1 cellular context compared by ENCODE assay signal in the genomic region with DNA sequence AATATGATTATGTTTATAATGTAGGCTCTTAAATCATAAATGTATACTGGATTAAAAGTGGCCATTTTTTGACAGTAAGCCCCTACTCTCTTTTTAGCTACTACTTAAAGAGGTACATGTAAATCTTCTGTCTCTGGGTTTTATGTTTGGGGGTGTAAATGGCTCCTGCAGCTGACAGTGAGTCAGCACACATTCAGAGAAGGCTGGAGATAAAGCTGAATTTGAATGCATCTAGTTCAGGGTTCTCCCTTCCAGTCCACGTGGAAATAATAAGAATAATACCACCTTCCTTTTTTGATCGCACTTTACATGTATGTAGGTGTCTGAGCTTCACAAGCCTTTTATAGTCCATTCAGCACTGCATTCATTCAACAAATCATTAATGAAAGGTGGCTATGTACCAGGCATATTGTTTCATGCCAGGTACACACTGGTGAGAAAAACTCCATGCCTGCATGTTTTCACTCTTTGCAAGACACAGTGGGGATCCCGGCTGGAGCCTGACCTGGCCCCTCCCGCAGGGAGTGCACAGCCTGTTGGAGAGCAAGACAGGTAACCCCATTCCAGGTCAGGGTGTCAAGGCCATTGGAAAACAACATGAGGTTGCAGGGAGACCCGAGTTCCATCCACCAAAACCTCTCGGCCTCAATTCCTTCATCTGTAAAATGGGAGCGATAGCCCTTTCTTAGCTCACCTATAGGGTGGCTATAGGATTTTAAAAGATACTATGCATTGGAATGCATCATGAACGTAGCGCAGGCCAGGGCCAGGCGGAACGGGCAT.
TF ChIP-seq lines count a peak whose summit lies in the region.

No MANE protein-coding gene starts in this region.

TF ChIP-seq in HCT116, 20 proteins besides CTCF, POLR2A, EP300 and RAD21 (continued from another document):
- TF ChIP-seq, protein P1, sequence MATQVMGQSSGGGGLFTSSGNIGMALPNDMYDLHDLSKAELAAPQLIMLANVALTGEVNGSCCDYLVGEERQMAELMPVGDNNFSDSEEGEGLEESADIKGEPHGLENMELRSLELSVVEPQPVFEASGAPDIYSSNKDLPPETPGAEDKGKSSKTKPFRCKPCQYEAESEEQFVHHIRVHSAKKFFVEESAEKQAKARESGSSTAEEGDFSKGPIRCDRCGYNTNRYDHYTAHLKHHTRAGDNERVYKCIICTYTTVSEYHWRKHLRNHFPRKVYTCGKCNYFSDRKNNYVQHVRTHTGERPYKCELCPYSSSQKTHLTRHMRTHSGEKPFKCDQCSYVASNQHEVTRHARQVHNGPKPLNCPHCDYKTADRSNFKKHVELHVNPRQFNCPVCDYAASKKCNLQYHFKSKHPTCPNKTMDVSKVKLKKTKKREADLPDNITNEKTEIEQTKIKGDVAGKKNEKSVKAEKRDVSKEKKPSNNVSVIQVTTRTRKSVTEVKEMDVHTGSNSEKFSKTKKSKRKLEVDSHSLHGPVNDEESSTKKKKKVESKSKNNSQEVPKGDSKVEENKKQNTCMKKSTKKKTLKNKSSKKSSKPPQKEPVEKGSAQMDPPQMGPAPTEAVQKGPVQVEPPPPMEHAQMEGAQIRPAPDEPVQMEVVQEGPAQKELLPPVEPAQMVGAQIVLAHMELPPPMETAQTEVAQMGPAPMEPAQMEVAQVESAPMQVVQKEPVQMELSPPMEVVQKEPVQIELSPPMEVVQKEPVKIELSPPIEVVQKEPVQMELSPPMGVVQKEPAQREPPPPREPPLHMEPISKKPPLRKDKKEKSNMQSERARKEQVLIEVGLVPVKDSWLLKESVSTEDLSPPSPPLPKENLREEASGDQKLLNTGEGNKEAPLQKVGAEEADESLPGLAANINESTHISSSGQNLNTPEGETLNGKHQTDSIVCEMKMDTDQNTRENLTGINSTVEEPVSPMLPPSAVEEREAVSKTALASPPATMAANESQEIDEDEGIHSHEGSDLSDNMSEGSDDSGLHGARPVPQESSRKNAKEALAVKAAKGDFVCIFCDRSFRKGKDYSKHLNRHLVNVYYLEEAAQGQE (IDR thresholded peaks at IDR 0.05; ENCODE audit: low read depth), result no peak
- TF ChIP-seq CEBPB (IDR thresholded peaks at IDR 0.05; ENCODE audit: low read depth), result no peak
- TF ChIP-seq TCF7L2 (IDR thresholded peaks at IDR 0.05; ENCODE audit: borderline replicate concordance, extremely low read depth, insufficient read depth, insufficient read length), result no peak
- TF ChIP-seq EGR1 (IDR thresholded peaks at IDR 0.05; ENCODE audit: low read depth), result no peak
- no peak for TF ChIP-seq EZH2phosphoT487 (IDR thresholded peaks at IDR 0.05; ENCODE audit: borderline replicate concordance)
- no peak for TF ChIP-seq SP1 (IDR thresholded peaks at IDR 0.05; ENCODE audit: low read depth)
- no peak for TF ChIP-seq ZFX (IDR thresholded peaks at IDR 0.05)
- TF ChIP-seq POLR2AphosphoS5 (IDR thresholded peaks at IDR 0.05; ENCODE audit: low read depth, low read length), result no peak
- TF ChIP-seq, protein P2, sequence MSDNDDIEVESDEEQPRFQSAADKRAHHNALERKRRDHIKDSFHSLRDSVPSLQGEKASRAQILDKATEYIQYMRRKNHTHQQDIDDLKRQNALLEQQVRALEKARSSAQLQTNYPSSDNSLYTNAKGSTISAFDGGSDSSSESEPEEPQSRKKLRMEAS (IDR thresholded peaks at IDR 0.05), result no peak
